Comparison of ENCODE assay signal across 15 cellular contexts in genomic region chr11:123183391-123184099, GRCh38. TPM values are rescaled to one million over a fixed set of nuclear protein-coding genes. Genes with fewer than 3 reads are reported as not detected.
DNase-seq lines count a peak whose midpoint lies in the region; ATAC-seq and TF ChIP-seq lines count a peak whose summit lies in the region.
"Had no signal": no experiment of that assay in that cellular context is flagged by ENCODE, and none has a peak within 500 bp of the region (broad histone marks: within the 10 kb centered on the region; RNA-seq: fewer than 3 reads in every experiment).

No MANE protein-coding gene starts in this region.

- no peaks in the 10 kb centered on the region for H4K20me1 ChIP-seq in SK-N-SH (ENCODE audit: insufficient read depth)
- H4K20me1 ChIP-seq in smooth muscle cell (ENCODE audit: low read depth) = no peaks in the 10 kb centered on the region

- H3K27ac ChIP-seq in SK-N-SH (ENCODE audit: low read depth in 2 of 2, low read length in 1 of 2) = no peak overlapping the region
- H3K27ac ChIP-seq in RWPE1 = peak overlapping the region; percentile 78
- H3K27ac ChIP-seq in smooth muscle cell (ENCODE audit: low read depth) = no peak overlapping the region
- H3K27ac ChIP-seq: 22Rv1, upper lobe of left lung had no signal

- POLR2A ChIA-PET in SK-N-SH (lab: Yijun Ruan, JAX) = no interaction called here
- POLR2A ChIA-PET in RWPE1 (lab: Yijun Ruan, JAX; ENCODE audit: low non-redundant PET) = no interaction called here

- DNase-seq in SK-N-SH (no peak), RWPE1 (ENCODE audit: low spot score) (peak; percentile 38), kidney glomerular epithelial cell (lab: John Stamatoyannopoulos, UW) (peak; percentile 23), smooth muscle cell (lab: John Stamatoyannopoulos, UW; ENCODE audit: unreplicated experiment) (no peak), mucosa of gallbladder (ENCODE audit: low spot score) (no peak)
- DNase-seq in stimulated activated naive CD4-positive, alpha-beta T cell (lab: John Stamatoyannopoulos, UW) = no peak
- DNase-seq: activated B cell treated with CpG ODN at 0.5 μM for 24 hours, activated gamma-delta T cell treated with Interleukin-2 at 50 U/mL for 16 hours, H7, upper lobe of left lung had no signal

- no peaks in the 10 kb centered on the region for H3K9me3 ChIP-seq in SK-N-SH
- no peaks in the 10 kb centered on the region for H3K9me3 ChIP-seq in smooth muscle cell (replicated peaks; ENCODE audit: low read depth)
- H3K9me3 ChIP-seq: upper lobe of left lung had no signal

- TF ChIP-seq EP300 in SK-N-SH (IDR thresholded peaks at IDR 0.05; ENCODE audit: borderline replicate concordance in 1 of 2, low read depth in 1 of 2, low read length in 1 of 2) = no peak

- no peak for TF ChIP-seq RAD21 in SK-N-SH (IDR thresholded peaks at IDR 0.05; ENCODE audit: low read length)

- H2AFZ ChIP-seq in SK-N-SH (ENCODE audit: low read depth) (no peak overlapping the region), smooth muscle cell (ENCODE audit: low read depth) (no peak overlapping the region)

- H3K79me2 ChIP-seq in SK-N-SH (ENCODE audit: insufficient read depth) (peaks cover 92% of the 10 kb centered on the region), smooth muscle cell (ENCODE audit: low read depth) (peaks cover 89% of the 10 kb centered on the region)

- TF ChIP-seq CTCF in SK-N-SH (IDR thresholded peaks at IDR 0.05) = no peak
- no peak for TF ChIP-seq CTCF in RWPE1 (conservative IDR thresholded peaks at IDR 0.05; ENCODE audit: low read depth)
- TF ChIP-seq CTCF in smooth muscle cell (IDR thresholded peaks at IDR 0.05; ENCODE audit: borderline replicate concordance, insufficient read depth, poor library complexity, severe bottlenecking) = no peak

- H3F3A ChIP-seq in SK-N-SH (replicated peaks; ENCODE audit: insufficient read depth) (peaks cover 25% of the 10 kb centered on the region), smooth muscle cell (ENCODE audit: low read depth) (peaks cover 7% of the 10 kb centered on the region)

- no peak overlapping the region for H3K4me2 ChIP-seq in SK-N-SH
- H3K4me2 ChIP-seq in smooth muscle cell = no peak overlapping the region

- WGBS in SK-N-SH (ENCODE audit: low lambda C conversion rate) = 68% methylated on average over 6 of the region's 6 CpGs
- WGBS in smooth muscle cell (ENCODE audit: low lambda C conversion rate) = 88% methylated on average over 6 of the region's 6 CpGs

- H3K9me2 ChIP-seq in SK-N-SH = no peaks in the 10 kb centered on the region

- no peak overlapping the region for H3K4me3 ChIP-seq in SK-N-SH (ENCODE audit: low read depth in 2 of 2, low read length in 1 of 2)
- no peak overlapping the region for H3K4me3 ChIP-seq in smooth muscle cell
- H3K4me3 ChIP-seq: upper lobe of left lung had no signal

- H3K27me3 ChIP-seq in SK-N-SH (ENCODE audit: insufficient read depth) (no peaks in the 10 kb centered on the region), smooth muscle cell (ENCODE audit: low read depth) (no peaks in the 10 kb centered on the region)
- H3K27me3 ChIP-seq: upper lobe of left lung had no signal

- H3K36me3 ChIP-seq in SK-N-SH (replicated peaks in 1 of 2; ENCODE audit: control insufficient read depth in 1 of 2, insufficient read depth in 2 of 2, low read length in 1 of 2) (peaks cover 3 to 10% of the 10 kb centered on the region in 2 experiments), smooth muscle cell (ENCODE audit: low read depth) (no peaks in the 10 kb centered on the region)
- H3K36me3 ChIP-seq: upper lobe of left lung had no signal

- CTCF ChIA-PET in SK-N-SH (lab: Yijun Ruan, JAX) = interaction anchor here (0.5 to 2.7 kb wide), 4 partner anchors 15 to 78 kb away, joined by 3 to 16 read pairs (median 4); no protein-coding TSS in a partner anchor
- CTCF ChIA-PET in RWPE1 (lab: Yijun Ruan, JAX) = no interaction called here

- H3K4me1 ChIP-seq in SK-N-SH (ENCODE audit: control insufficient read depth in 1 of 2, insufficient read depth in 2 of 2, low read depth in 1 of 2, low read length in 1 of 2) (peaks cover 16 to 71% of the 10 kb centered on the region in 2 experiments), smooth muscle cell (ENCODE audit: low read depth) (peaks cover 16% of the 10 kb centered on the region)

- no peak for ATAC-seq in SK-N-SH treated with all-trans-retinoic acid at 6 μM for 48 hours
- ATAC-seq in GM21717 (IDR thresholded peaks at IDR 0.05; ENCODE audit: unreplicated experiment) = peak; percentile 74

- H3K9ac ChIP-seq in SK-N-SH (no peak overlapping the region), smooth muscle cell (ENCODE audit: low read depth) (no peak overlapping the region)

TF ChIP-seq in SK-N-SH, 30 proteins besides CTCF, POLR2A, EP300 and RAD21 (continues in another document):
- peak; percentile 26; the same call in 1 of the 2 replicates for TF ChIP-seq TCF12 (IDR thresholded peaks at IDR 0.05)
- TF ChIP-seq MXI1 (IDR thresholded peaks at IDR 0.05; ENCODE audit: low read depth, low read length) = no peak
- no peak for TF ChIP-seq FOXM1 (IDR thresholded peaks at IDR 0.05; ENCODE audit: low read depth)
- TF ChIP-seq PBX3 (IDR thresholded peaks at IDR 0.05) = peak; percentile 62
- TF ChIP-seq ELF1 (IDR thresholded peaks at IDR 0.05) = no peak
- 0 out of 2 replicates have a peak, but pooled peaks have one; percentile 20 for TF ChIP-seq FOSL2 (IDR thresholded peaks at IDR 0.05; ENCODE audit: borderline replicate concordance, low read depth)
- TF ChIP-seq USF1 (IDR thresholded peaks at IDR 0.05; ENCODE audit: borderline replicate concordance, low read depth) = peak; percentile 55; the same call in 1 of the 2 replicates

TF ChIP-seq in SK-N-SH treated with all-trans-retinoic acid at 6 μM for 48 hours, 23 proteins besides CTCF, POLR2A, EP300 and RAD21 (continues in another document):
- no peak for TF ChIP-seq ZNF8 (CRISPR knock-in tag; IDR thresholded peaks at IDR 0.05)
- no peak for TF ChIP-seq PATZ1 (CRISPR knock-in tag; IDR thresholded peaks at IDR 0.05; ENCODE audit: borderline replicate concordance)
- TF ChIP-seq PPARA (CRISPR knock-in tag; IDR thresholded peaks at IDR 0.05; ENCODE audit: borderline replicate concordance) = no peak
- no peak for TF ChIP-seq TOX (CRISPR knock-in tag; IDR thresholded peaks at IDR 0.05; ENCODE audit: borderline replicate concordance)
- TF ChIP-seq ZFP3 (CRISPR knock-in tag; IDR thresholded peaks at IDR 0.05) = no peak
- no peak for TF ChIP-seq ZC3H10 (CRISPR knock-in tag; IDR thresholded peaks at IDR 0.05)
- TF ChIP-seq ESRRG (CRISPR knock-in tag; IDR thresholded peaks at IDR 0.05) = no peak
- TF ChIP-seq GLIS3 (CRISPR knock-in tag; IDR thresholded peaks at IDR 0.05) = no peak
- no peak for TF ChIP-seq RARB (CRISPR knock-in tag; IDR thresholded peaks at IDR 0.05)
- no peak for TF ChIP-seq ISL1 (CRISPR knock-in tag; IDR thresholded peaks at IDR 0.05)
- TF ChIP-seq BACH2 (CRISPR knock-in tag; IDR thresholded peaks at IDR 0.05; ENCODE audit: borderline replicate concordance) = no peak
- no peak for TF ChIP-seq OSR1 (CRISPR knock-in tag; IDR thresholded peaks at IDR 0.05)
- TF ChIP-seq CSRNP3 (CRISPR knock-in tag; IDR thresholded peaks at IDR 0.05) = no peak
- no peak for TF ChIP-seq ARNTL (CRISPR knock-in tag; IDR thresholded peaks at IDR 0.05; ENCODE audit: borderline replicate concordance, low read depth)

RNA-seq across cellular contexts. Expression of gene CLMP, which starts 11.5 kb away (rescaled TPM):
- polyA plus RNA-seq in SK-N-SH (2012; rRNA removed) (61.9 and 85.1 TPM in 2 replicates), smooth muscle cell (62.0 and 74.0 TPM in 2 replicates)
- polyA plus RNA-seq in SK-N-SH (2012; cell fraction: cytosol; rRNA removed) = 62.2 and 80.3 TPM in 2 replicates
- 63.2 and 66.2 TPM in 2 replicates for polyA plus RNA-seq in SK-N-SH (2012; cell fraction: nucleus; rRNA removed)
- total RNA-seq in smooth muscle cell (163 and 176 TPM in 2 replicates), mucosa of gallbladder (53.9 TPM)
- total RNA-seq: activated B cell treated with CpG ODN at 0.5 μM for 24 hours, HepG2, lung microvascular endothelial cell had no signal
- polyA plus RNA-seq: HepG2 had no signal

Comparison
In these comparisons a context has a peak if more than half of its experiments do, and no peak if none do; other contexts are left out.
1. DNase-seq: peak in RWPE1 (single experiment) and kidney glomerular epithelial cell (single experiment); none in SK-N-SH (single experiment), stimulated activated naive CD4-positive, alpha-beta T cell (0 of 6), smooth muscle cell (single experiment) and mucosa of gallbladder (single experiment).